Comparison of ENCODE assay signal across 1 cellular context in genomic region chr12:54201001-54201794, GRCh38.
TF ChIP-seq lines count a peak whose summit lies in the region.

No MANE protein-coding gene starts in this region.

TF ChIP-seq in endothelial cell of umbilical vein, 7 proteins besides CTCF, POLR2A, EP300 and RAD21:
- TF ChIP-seq MYC (IDR thresholded peaks at IDR 0.05; ENCODE audit: low read depth, low read length) (no peak), GATA2 (IDR thresholded peaks at IDR 0.05; ENCODE audit: insufficient read depth, insufficient read length, low read depth, low read length) (no peak)
